30 cellular contexts compared by ENCODE assay signal in the genomic region with DNA sequence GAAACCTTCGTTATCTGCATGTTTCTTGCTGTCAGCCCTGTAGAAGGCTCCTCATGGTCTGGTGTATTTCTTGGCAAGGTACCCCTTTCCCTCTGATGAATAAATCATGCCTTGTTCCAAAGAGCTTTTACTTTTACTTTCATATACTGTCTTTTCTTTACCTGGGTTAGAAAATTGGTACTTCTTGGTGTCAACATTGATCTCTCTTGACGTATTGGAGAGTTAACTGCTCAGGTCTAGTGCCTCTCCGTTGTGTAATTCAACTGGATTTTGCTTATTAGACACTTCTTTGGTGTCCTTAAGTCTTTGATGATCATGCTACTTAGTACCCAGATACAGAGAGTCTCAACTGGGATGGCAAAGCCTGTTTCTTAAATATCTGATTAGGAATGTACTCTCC.
DNase-seq lines count a peak whose midpoint lies in the region; ATAC-seq and TF ChIP-seq lines count a peak whose summit lies in the region.
"Had no signal": no experiment of that assay in that cellular context is flagged by ENCODE, and none has a peak within 500 bp of the region (broad histone marks: within the 10 kb centered on the region; RNA-seq: fewer than 3 reads in every experiment).

No MANE protein-coding gene starts in this region.

- no peak for DNase-seq in activated T-cell treated with anti-CD3 and anti-CD28 coated beads, Interleukin-2, amount 50 U/mL, for 72 hours
- no peak for DNase-seq in activated T-cell treated with anti-CD3 and anti-CD28 coated beads, Interleukin-2, amount 50 U/mL, for 1 hour
- DNase-seq in globus pallidus (ENCODE audit: low spot score) = peak; percentile 57
- DNase-seq in substantia nigra (lab: John Stamatoyannopoulos, UW) = no peak
- DNase-seq in NCI-H2227 (lab: John Stamatoyannopoulos, UW; ENCODE audit: unreplicated experiment) = no peak
- no peak for DNase-seq in NOMO-1 (lab: John Stamatoyannopoulos, UW; ENCODE audit: unreplicated experiment in 2 of 2)
- DNase-seq: activated CD4-positive, alpha-beta T cell treated with anti-CD3 and anti-CD28 coated beads for 48 hours; activated gamma-delta T cell; activated naive CD8-positive, alpha-beta T cell treated with anti-CD3 and anti-CD28 coated beads for 36 hours; central memory CD4-positive, alpha-beta T cell; DMS153; endodermal cell; glutamatergic neuron; KG1; left ventricle myocardium inferior; mesendoderm; MG63; NCI-H2029 treated with DMSO at 0.1 percent for 48 hours; NCI-H345; NCI-H774; stimulated activated CD8-positive, alpha-beta memory T cell treated with anti-CD3 and anti-CD28 coated beads, Interleukin-4, amount 100 ng/mL, for 48 hours; trophoblast cell had no signal

- H4K20me1 ChIP-seq in OCI-LY3 (ENCODE audit: insufficient read depth, low read length) = no peaks in the 10 kb centered on the region

- H2AFZ ChIP-seq in OCI-LY3 (ENCODE audit: low read depth, low read length) = peak overlapping the region; percentile 75

- H3K27me3 Mint-ChIP-seq in activated T-cell treated with anti-CD3 and anti-CD28 coated beads, Interleukin-2, amount 50 U/mL, for 72 hours (ENCODE audit: low read depth) = peaks cover 6% of the 10 kb centered on the region
- H3K27me3 Mint-ChIP-seq: dendritic cell treated with granulocyte-macrophage colony-stimulating factor and Interleukin-4, amounts not matched to agents 40 ng/mL and 50 ng/mL, for 4 days had no signal

- H3K4me1 ChIP-seq in OCI-LY3 (ENCODE audit: low read length) = peaks cover 66% of the 10 kb centered on the region
- H3K4me1 ChIP-seq: ascending aorta, left ventricle myocardium inferior had no signal

- peaks cover 20% of the 10 kb centered on the region for H3K4me1 Mint-ChIP-seq in activated T-cell treated with anti-CD3 and anti-CD28 coated beads, Interleukin-2, amount 50 U/mL, for 72 hours (ENCODE audit: low read depth)

- H3K27ac ChIP-seq in OCI-LY3 (ENCODE audit: low read length) = peak overlapping the region; percentile 97
- H3K27ac ChIP-seq in substantia nigra (ENCODE audit: low read depth, low read length, poor library complexity, severe bottlenecking) = peak overlapping the region; percentile 73
- H3K27ac ChIP-seq: ascending aorta, left ventricle myocardium inferior, neutrophil had no signal

- H3K9me3 ChIP-seq in OCI-LY3 (ENCODE audit: insufficient read depth, low read length) = no peaks in the 10 kb centered on the region
- H3K9me3 ChIP-seq: ascending aorta, left ventricle myocardium inferior, MG63, neutrophil had no signal

- H3K4me2 ChIP-seq in OCI-LY3 (ENCODE audit: low read length) = peak overlapping the region; percentile 82

- no peak for TF ChIP-seq CTCF in OCI-LY3 (IDR thresholded peaks at IDR 0.05; ENCODE audit: low read depth, low read length)

- H3K36me3 Mint-ChIP-seq in activated T-cell treated with anti-CD3 and anti-CD28 coated beads, Interleukin-2, amount 50 U/mL, for 72 hours (ENCODE audit: insufficient read depth in 2 of 2) = no peaks in the 10 kb centered on the region
- H3K36me3 Mint-ChIP-seq: activated naive CD8-positive, alpha-beta T cell treated with anti-CD3 and anti-CD28 coated beads for 36 hours had no signal

- ATAC-seq in activated T-cell treated with anti-CD3 and anti-CD28 coated beads, Interleukin-2, amount 50 U/mL, for 72 hours (replicated peaks in 1 of 2) = peak in 1 of 2 donors; percentile 20
- ATAC-seq in HG03025 (IDR thresholded peaks at IDR 0.05; ENCODE audit: low FRiP score, unreplicated experiment) = no peak
- ATAC-seq: HCT116, sciatic nerve had no signal

- peak overlapping the region; percentile 26 for H3K4me3 ChIP-seq in OCI-LY3 (ENCODE audit: low read length)
- H3K4me3 ChIP-seq: ascending aorta, left ventricle myocardium inferior, MG63 had no signal

- H3K9ac ChIP-seq in OCI-LY3 (ENCODE audit: low read length) = peak overlapping the region; percentile 72

- peaks cover 0 to 2% of the 10 kb centered on the region in 2 donors for H3K9me3 Mint-ChIP-seq in activated T-cell treated with anti-CD3 and anti-CD28 coated beads, Interleukin-2, amount 50 U/mL, for 72 hours
- H3K9me3 Mint-ChIP-seq: activated naive CD8-positive, alpha-beta T cell treated with anti-CD3 and anti-CD28 coated beads for 36 hours; dendritic cell treated with granulocyte-macrophage colony-stimulating factor and Interleukin-4, amounts not matched to agents 40 ng/mL and 50 ng/mL, for 4 days; endodermal cell had no signal

- peak overlapping the region in 1 of 2 donors; percentile 33 for H3K4me3 Mint-ChIP-seq in activated T-cell treated with anti-CD3 and anti-CD28 coated beads, Interleukin-2, amount 50 U/mL, for 72 hours
- H3K4me3 Mint-ChIP-seq: activated naive CD8-positive, alpha-beta T cell treated with anti-CD3 and anti-CD28 coated beads for 36 hours; dendritic cell treated with granulocyte-macrophage colony-stimulating factor and Interleukin-4, amounts not matched to agents 40 ng/mL and 50 ng/mL, for 4 days; endodermal cell had no signal

- H3K27me3 ChIP-seq in OCI-LY3 (ENCODE audit: low read depth, low read length) = no peaks in the 10 kb centered on the region
- H3K27me3 ChIP-seq: ascending aorta, MG63, neutrophil had no signal

- no peaks in the 10 kb centered on the region for H3K79me2 ChIP-seq in OCI-LY3 (ENCODE audit: low read length)

- H3K36me3 ChIP-seq in OCI-LY3 (replicated peaks; ENCODE audit: low read depth, low read length) = peaks cover 5% of the 10 kb centered on the region
- H3K36me3 ChIP-seq: ascending aorta, left ventricle myocardium inferior, MG63, neutrophil had no signal

- H3K27ac Mint-ChIP-seq in activated T-cell treated with anti-CD3 and anti-CD28 coated beads, Interleukin-2, amount 50 U/mL, for 72 hours = peak overlapping the region; percentile 50
- H3K27ac Mint-ChIP-seq: activated naive CD8-positive, alpha-beta T cell treated with anti-CD3 and anti-CD28 coated beads for 36 hours; dendritic cell treated with granulocyte-macrophage colony-stimulating factor and Interleukin-4, amounts not matched to agents 40 ng/mL and 50 ng/mL, for 4 days; endodermal cell; progenitor cell of endocrine pancreas had no signal
